30 cellular contexts compared by ENCODE assay signal in genomic region chr14:81272322-81272721, GRCh38.
"Had no signal": no experiment of that assay in that cellular context is flagged by ENCODE, and none has a peak within 500 bp of the region (broad histone marks: within the 10 kb centered on the region; RNA-seq: fewer than 3 reads in every experiment).

No MANE protein-coding gene starts in this region.

- H3K9me3 ChIP-seq: ascending aorta, MG63 had no signal

- H3K4me1 Mint-ChIP-seq: activated T-helper 17 cell treated with anti-CD3 and anti-CD28 coated beads, Interleukin-2, amount 50 U/mL, for 72 hours had no signal

- DNase-seq: activated B cell treated with CpG ODN at 0.5 μM for 24 hours; activated CD4-positive, alpha-beta memory T cell treated with anti-CD3 and anti-CD28 coated beads, Interleukin-2, amount 10 ng/mL, durations not matched to agents 7 days and 5 days; activated CD4-positive, alpha-beta T cell treated with anti-CD3 and anti-CD28 coated beads for 48 hours; activated CD4-positive, CD25-positive, alpha-beta regulatory T cell treated with anti-CD3 and anti-CD28 coated beads, Interleukin-2, amount 50 U/mL, for 72 hours; activated effector memory CD4-positive, alpha-beta T cell treated with anti-CD3 and anti-CD28 coated beads, Interleukin-2, amount 50 U/mL, for 16 hours; activated naive CD4-positive, alpha-beta T cell; activated naive CD4-positive, alpha-beta T cell treated with anti-CD3 and anti-CD28 coated beads, Interleukin-2, amount 50 U/mL, for 16 hours; activated naive CD8-positive, alpha-beta T cell treated with anti-CD3 and anti-CD28 coated beads for 36 hours; activated T-cell treated with anti-CD3 and anti-CD28 coated beads, Interleukin-2, amount 50 U/mL, for 1 hour; activated T-cell treated with anti-CD3 and anti-CD28 coated beads, Interleukin-2, amount 50 U/mL, for 72 hours; amygdala; Kasumi-1; KG1; MG63; NCI-H1048; NCI-H1105 treated with DMSO at 0.1 percent for 48 hours; NCI-H1436; NCI-H1694; NCI-H2029; NCI-H345; NCI-H524 treated with DMSO at 0.1 percent for 48 hours; SW 1271; T-helper 1 cell; T-helper 2 cell; T-helper 9 cell had no signal

- H3K4me1 ChIP-seq: ascending aorta had no signal

- H3K27me3 ChIP-seq: ascending aorta, cardiac muscle cell, MG63 had no signal

- H3K4me3 ChIP-seq: ascending aorta, cardiac muscle cell, MG63 had no signal

- H3K4me3 Mint-ChIP-seq: activated B cell treated with CpG ODN at 0.5 μM for 24 hours; activated CD4-positive, alpha-beta memory T cell treated with anti-CD3 and anti-CD28 coated beads, Interleukin-2, amount 10 ng/mL, durations not matched to agents 7 days and 5 days; activated naive CD8-positive, alpha-beta T cell treated with anti-CD3 and anti-CD28 coated beads for 36 hours; activated T-cell treated with anti-CD3 and anti-CD28 coated beads, Interleukin-2, amount 50 U/mL, for 72 hours; activated T-helper 17 cell treated with anti-CD3 and anti-CD28 coated beads, Interleukin-2, amount 50 U/mL, for 72 hours had no signal

- H3K27ac Mint-ChIP-seq: activated B cell treated with CpG ODN at 0.5 μM for 24 hours; activated CD4-positive, alpha-beta memory T cell treated with anti-CD3 and anti-CD28 coated beads, Interleukin-2, amount 10 ng/mL, durations not matched to agents 7 days and 5 days; activated naive CD8-positive, alpha-beta T cell treated with anti-CD3 and anti-CD28 coated beads for 36 hours; activated T-cell treated with anti-CD3 and anti-CD28 coated beads, Interleukin-2, amount 50 U/mL, for 72 hours; activated T-helper 17 cell treated with anti-CD3 and anti-CD28 coated beads, Interleukin-2, amount 50 U/mL, for 72 hours had no signal

- ATAC-seq: activated T-cell treated with anti-CD3 and anti-CD28 coated beads, Interleukin-2, amount 50 U/mL, for 72 hours; activated T-helper 17 cell treated with anti-CD3 and anti-CD28 coated beads, Interleukin-2, amount 50 U/mL, for 72 hours; Panc1 had no signal

- H3K36me3 Mint-ChIP-seq: activated naive CD8-positive, alpha-beta T cell treated with anti-CD3 and anti-CD28 coated beads for 36 hours had no signal

- H3K27ac ChIP-seq: ascending aorta, cardiac muscle cell, VCaP had no signal

- H3K36me3 ChIP-seq: ascending aorta, cardiac muscle cell, MG63 had no signal

- H3K9me3 Mint-ChIP-seq: activated B cell treated with CpG ODN at 0.5 μM for 24 hours; activated CD4-positive, alpha-beta memory T cell treated with anti-CD3 and anti-CD28 coated beads, Interleukin-2, amount 10 ng/mL, durations not matched to agents 7 days and 5 days; activated naive CD8-positive, alpha-beta T cell treated with anti-CD3 and anti-CD28 coated beads for 36 hours; activated T-cell treated with anti-CD3 and anti-CD28 coated beads, Interleukin-2, amount 50 U/mL, for 72 hours; activated T-helper 17 cell treated with anti-CD3 and anti-CD28 coated beads, Interleukin-2, amount 50 U/mL, for 72 hours had no signal
